In the genomic region with DNA sequence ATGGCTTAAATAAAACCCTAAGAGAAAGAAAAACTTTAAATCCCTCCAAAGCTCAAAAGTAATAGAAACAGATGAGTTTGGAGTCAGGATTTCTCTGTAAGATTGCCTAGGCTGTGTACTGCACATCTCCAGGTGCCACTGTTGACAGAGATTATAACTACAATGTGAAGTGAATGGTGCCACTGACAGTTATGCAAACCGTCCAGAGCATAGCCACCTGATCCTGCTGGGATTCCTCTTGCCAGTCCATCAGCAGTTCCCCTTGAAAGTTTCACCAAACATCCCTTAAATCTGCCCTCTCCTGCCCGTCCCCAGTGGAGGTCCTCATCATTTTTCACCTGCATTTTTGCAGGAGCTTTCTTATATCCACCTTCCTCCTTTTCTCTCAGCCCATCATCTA, we compare ENCODE assay signal across 16 cellular contexts.
"Had no signal": no experiment of that assay in that cellular context is flagged by ENCODE, and none has a peak within 500 bp of the region (broad histone marks: within the 10 kb centered on the region; RNA-seq: fewer than 3 reads in every experiment).

No MANE protein-coding gene starts in this region.

- H3K9me3 Mint-ChIP-seq: effector memory CD8-positive, alpha-beta T cell had no signal

- H3K27ac ChIP-seq: epithelial cell of prostate, psoas muscle had no signal

- H3K4me3 ChIP-seq: lung, mucosa of descending colon, psoas muscle, stomach, tibial nerve had no signal

- H3K4me3 Mint-ChIP-seq: activated T-cell treated with anti-CD3 and anti-CD28 coated beads, Interleukin-2, amount 50 U/mL, for 4 hours; effector memory CD8-positive, alpha-beta T cell; naive thymus-derived CD8-positive, alpha-beta T cell; T-helper 17 cell had no signal

- H3K27me3 ChIP-seq: stomach, tibial nerve had no signal

- H3K9me3 ChIP-seq: mucosa of descending colon, psoas muscle, stomach, tibial nerve had no signal

- H3K27me3 Mint-ChIP-seq: effector memory CD8-positive, alpha-beta T cell; naive thymus-derived CD8-positive, alpha-beta T cell; T-helper 17 cell had no signal

- H3K27ac Mint-ChIP-seq: effector memory CD8-positive, alpha-beta T cell; T-helper 17 cell had no signal

- DNase-seq: activated effector memory CD4-positive, alpha-beta T cell treated with anti-CD3 and anti-CD28 coated beads, Interleukin-2, amount 50 U/mL, for 16 hours; activated T-cell treated with anti-CD3 and anti-CD28 coated beads, Interleukin-2, amount 50 U/mL, for 4 hours; central memory CD4-positive, alpha-beta T cell; effector memory CD8-positive, alpha-beta T cell; hippocampal formation; mucosa of descending colon; naive thymus-derived CD8-positive, alpha-beta T cell; psoas muscle; SIG-M5; stimulated activated CD4-positive, alpha-beta T cell treated with anti-CD3 and anti-CD28 coated beads, Interleukin-4, amount 100 ng/mL, for 24 hours; stomach; T-helper 17 cell had no signal

- ATAC-seq: activated CD4-positive, CD25-positive, alpha-beta regulatory T cell treated with anti-CD3 and anti-CD28 coated beads, Interleukin-2, amount 50 U/mL, for 24 hours; activated T-cell treated with anti-CD3 and anti-CD28 coated beads, Interleukin-2, amount 50 U/mL, for 4 hours; effector memory CD8-positive, alpha-beta T cell; naive thymus-derived CD8-positive, alpha-beta T cell; T-helper 17 cell had no signal

- H3K4me1 ChIP-seq: psoas muscle had no signal
